ENCODE assay signal across 18 cellular contexts in genomic region chr6:2919401-2919800, GRCh38. TPM values are rescaled to one million over a fixed set of nuclear protein-coding genes. Genes with fewer than 3 reads are reported as not detected.
DNase-seq lines count a peak whose midpoint lies in the region; ATAC-seq and TF ChIP-seq lines count a peak whose summit lies in the region.
"Had no signal": no experiment of that assay in that cellular context is flagged by ENCODE, and none has a peak within 500 bp of the region (broad histone marks: within the 10 kb centered on the region; RNA-seq: fewer than 3 reads in every experiment).

No MANE protein-coding gene starts in this region.

- peak overlapping the region; percentile 67 for H3K27ac Mint-ChIP-seq in T-helper 2 cell treated with Interferon-gamma antibody and Interleukin-4, amounts not matched to agents 5 μg/mL and 100 μg/mL, for 36 hours
- peak overlapping the region; percentile 77 for H3K27ac Mint-ChIP-seq in activated naive CD8-positive, alpha-beta T cell treated with anti-CD3 and anti-CD28 coated beads, Interleukin-2, amount 50 U/mL, for 24 hours
- H3K27ac Mint-ChIP-seq in neural crest cell (ENCODE audit: unreplicated experiment): no peak overlapping the region

- H3K23ac ChIP-seq in IMR-90 (ENCODE audit: low read depth, low read length): no peak overlapping the region

- H3K4me1 ChIP-seq in IMR-90 (ENCODE audit: control insufficient read depth, insufficient read depth, low read length): peaks cover 4% of the 10 kb centered on the region; the same call in 1 of the 2 replicates
- H3K4me1 ChIP-seq: SJCRH30, tibial artery had no signal

- in situ Hi-C loops in IMR-90 (cut with MboI; ENCODE audit: low sequenced_read_pairs): no loop called here

- no peak overlapping the region for H2BK15ac ChIP-seq in IMR-90 (ENCODE audit: low read depth, low read length)

- CTCF ChIA-PET in IMR-90 (lab: Yijun Ruan, JAX): no interaction called here

- peak overlapping the region; percentile 43 for H3K4me3 Mint-ChIP-seq in T-helper 2 cell treated with Interferon-gamma antibody and Interleukin-4, amounts not matched to agents 5 μg/mL and 100 μg/mL, for 36 hours
- H3K4me3 Mint-ChIP-seq in activated naive CD8-positive, alpha-beta T cell treated with anti-CD3 and anti-CD28 coated beads, Interleukin-2, amount 50 U/mL, for 24 hours: peak overlapping the region; percentile 25
- peak overlapping the region; percentile 9 for H3K4me3 Mint-ChIP-seq in neural crest cell
- H3K4me3 Mint-ChIP-seq: naive B cell had no signal

- no peaks in the 10 kb centered on the region for H3K36me3 ChIP-seq in IMR-90 (ENCODE audit: control insufficient read depth, insufficient read depth, low read length)
- H3K36me3 ChIP-seq: SJCRH30, tibial artery had no signal

- no peak overlapping the region for H2AK5ac ChIP-seq in IMR-90 (ENCODE audit: low read depth, low read length)

- no peak overlapping the region for H3K4me2 ChIP-seq in IMR-90 (ENCODE audit: low read depth, low read length)

- H2AFZ ChIP-seq in IMR-90 (replicated peaks; ENCODE audit: low read length, poor library complexity): peak overlapping the region; percentile 33

- no peak overlapping the region for H4K8ac ChIP-seq in IMR-90 (ENCODE audit: low read depth in 2 of 2, low read length in 2 of 2)

- H3K27me3 Mint-ChIP-seq in T-helper 2 cell treated with Interferon-gamma antibody and Interleukin-4, amounts not matched to agents 5 μg/mL and 100 μg/mL, for 36 hours (ENCODE audit: low read depth): peaks cover 3% of the 10 kb centered on the region
- H3K27me3 Mint-ChIP-seq in activated naive CD8-positive, alpha-beta T cell treated with anti-CD3 and anti-CD28 coated beads, Interleukin-2, amount 50 U/mL, for 24 hours: peaks cover 2% of the 10 kb centered on the region
- H3K27me3 Mint-ChIP-seq in neural crest cell (ENCODE audit: low read depth): no peaks in the 10 kb centered on the region

- no peak for TF ChIP-seq RAD21 in IMR-90 (IDR thresholded peaks at IDR 0.05; ENCODE audit: low read length)

- H3K27me3 ChIP-seq in IMR-90 (ENCODE audit: control insufficient read depth, insufficient read depth, low read length): no peaks in the 10 kb centered on the region; the same call in 1 of the 2 replicates
- H3K27me3 ChIP-seq: SJCRH30, tibial artery had no signal

- intact Hi-C loops in IMR-90 (cut with micrococcal nuclease): no loop called here

- H3K9me3 Mint-ChIP-seq in T-helper 2 cell treated with Interferon-gamma antibody and Interleukin-4, amounts not matched to agents 5 μg/mL and 100 μg/mL, for 36 hours: peaks cover 4% of the 10 kb centered on the region
- peaks cover 7% of the 10 kb centered on the region for H3K9me3 Mint-ChIP-seq in activated naive CD8-positive, alpha-beta T cell treated with anti-CD3 and anti-CD28 coated beads, Interleukin-2, amount 50 U/mL, for 24 hours
- H3K9me3 Mint-ChIP-seq in neural crest cell: no peaks in the 10 kb centered on the region
- H3K9me3 Mint-ChIP-seq: naive B cell had no signal

- no peak overlapping the region for H4K91ac ChIP-seq in IMR-90 (ENCODE audit: insufficient read depth, low read depth, low read length)

- no TSS peak for BruUV-seq in IMR-90 (replicated peaks; lab: Mats Ljungman, UMichigan)

- H3K79me1 ChIP-seq in IMR-90 (ENCODE audit: low read depth in 1 of 2, low read length in 2 of 2): no peaks in the 10 kb centered on the region

- TF ChIP-seq CTCF in IMR-90 (conservative IDR thresholded peaks at IDR 0.05; ENCODE audit: low read depth, low read length) (no peak), neural crest cell (conservative IDR thresholded peaks at IDR 0.05) (no peak)

- no peak overlapping the region for H2BK120ac ChIP-seq in IMR-90 (ENCODE audit: low read depth, low read length)

- H3K4me3 ChIP-seq in IMR-90 (ENCODE audit: insufficient read depth, low read depth, low read length): no peak overlapping the region
- H3K4me3 ChIP-seq: SJCRH30, tibial artery had no signal

- H3K4ac ChIP-seq in IMR-90 (ENCODE audit: low read depth, low read length): no peak overlapping the region

- no peak overlapping the region for H3K18ac ChIP-seq in IMR-90 (ENCODE audit: low read depth, low read length)

- H3K9ac ChIP-seq in IMR-90 (ENCODE audit: low read depth, low read length): no peak overlapping the region

- no peaks in the 10 kb centered on the region for H4K20me1 ChIP-seq in IMR-90 (ENCODE audit: insufficient read depth, low read length)

- no peak overlapping the region for H3K56ac ChIP-seq in IMR-90 (ENCODE audit: extremely low read depth, insufficient read depth, low read length)

- dilution Hi-C loops in IMR-90 (cut with HindIII; ENCODE audit: low sequenced_read_pairs, unreplicated experiment): no loop called here

- no peak for DNase-seq in T-helper 2 cell treated with Interferon-gamma antibody and Interleukin-4, amounts not matched to agents 5 μg/mL and 100 μg/mL, for 36 hours (ENCODE audit: low spot score)
- no peak for DNase-seq in T-helper 2 cell
- no peak for DNase-seq in IMR-90
- DNase-seq in activated naive CD8-positive, alpha-beta T cell treated with anti-CD3 and anti-CD28 coated beads, Interleukin-2, amount 50 U/mL, for 24 hours: no peak
- no peak for DNase-seq in neural crest cell (ENCODE audit: low read depth, low spot score)
- DNase-seq in effector CD4-positive, alpha-beta T cell: no peak
- DNase-seq in NCI-H2227 treated with DMSO at 0.1 percent for 48 hours (lab: John Stamatoyannopoulos, UW): no peak
- DNase-seq: 8988T, DMS153, mammary epithelial cell, naive B cell, NCI-H1105, NCI-H526 treated with DMSO at 0.1 percent for 48 hours, PC-3, SJCRH30, T-helper 9 cell, tibial artery had no signal

- peaks cover 14% of the 10 kb centered on the region for H3K4me1 Mint-ChIP-seq in T-helper 2 cell treated with Interferon-gamma antibody and Interleukin-4, amounts not matched to agents 5 μg/mL and 100 μg/mL, for 36 hours (ENCODE audit: low read depth)
- peaks cover 13% of the 10 kb centered on the region for H3K4me1 Mint-ChIP-seq in activated naive CD8-positive, alpha-beta T cell treated with anti-CD3 and anti-CD28 coated beads, Interleukin-2, amount 50 U/mL, for 24 hours
- peaks cover 30% of the 10 kb centered on the region for H3K4me1 Mint-ChIP-seq in neural crest cell

- H2BK20ac ChIP-seq in IMR-90 (ENCODE audit: low read depth, low read length): no peak overlapping the region

- H3K9me3 ChIP-seq in IMR-90 (ENCODE audit: control insufficient read depth, insufficient read depth, low read length): no peaks in the 10 kb centered on the region
- H3K9me3 ChIP-seq: SJCRH30, tibial artery had no signal

- H3K9me1 ChIP-seq in IMR-90 (ENCODE audit: insufficient read depth, low read length): no peaks in the 10 kb centered on the region

- H4K5ac ChIP-seq in IMR-90 (ENCODE audit: low read depth, low read length): no peak overlapping the region

- peaks cover 4% of the 10 kb centered on the region for H3K36me3 Mint-ChIP-seq in T-helper 2 cell treated with Interferon-gamma antibody and Interleukin-4, amounts not matched to agents 5 μg/mL and 100 μg/mL, for 36 hours (ENCODE audit: low read depth)
- peaks cover 3% of the 10 kb centered on the region for H3K36me3 Mint-ChIP-seq in activated naive CD8-positive, alpha-beta T cell treated with anti-CD3 and anti-CD28 coated beads, Interleukin-2, amount 50 U/mL, for 24 hours (ENCODE audit: low read depth)
- H3K36me3 Mint-ChIP-seq in neural crest cell (ENCODE audit: low read depth): peaks cover 7% of the 10 kb centered on the region
- H3K36me3 Mint-ChIP-seq: naive B cell had no signal

- peak overlapping the region; percentile 72 for H2AK9ac ChIP-seq in IMR-90 (replicated peaks; ENCODE audit: low read depth, low read length, poor library complexity)

- no peak for TF ChIP-seq POLR2A in IMR-90 (IDR thresholded peaks at IDR 0.05; ENCODE audit: low read depth, low read length)

- WGBS in IMR-90 (ENCODE audit: extremely low coverage in 2 of 2, insufficient read length in 1 of 2), 2 experiments: 76% methylated on average over 3 of the region's 4 CpGs; no CpG with 5 or more reads in 1 of the 2 experiments

- H3K27ac ChIP-seq in IMR-90 (ENCODE audit: insufficient read depth, low read length): no peak overlapping the region
- H3K27ac ChIP-seq: SJCRH30, tibial artery had no signal

- H3K14ac ChIP-seq in IMR-90 (replicated peaks; ENCODE audit: low read depth, low read length): no peak overlapping the region

- ATAC-seq in IMR-90 (ENCODE audit: low read depth) (no peak), HG03139 (IDR thresholded peaks at IDR 0.05; ENCODE audit: unreplicated experiment) (no peak)
- ATAC-seq in activated naive CD8-positive, alpha-beta T cell treated with anti-CD3 and anti-CD28 coated beads, Interleukin-2, amount 50 U/mL, for 24 hours: no peak
- ATAC-seq: PC-3 had no signal

- H2BK5ac ChIP-seq in IMR-90 (ENCODE audit: low read depth, low read length, poor library complexity, severe bottlenecking): no peak overlapping the region

- POLR2A ChIA-PET in IMR-90 (lab: Charles Lee; ENCODE audit: unreplicated experiment): no interaction called here

TF ChIP-seq in IMR-90, 13 proteins besides CTCF, POLR2A, EP300 and RAD21 (continues in another document):
- TF ChIP-seq RFX5 (IDR thresholded peaks at IDR 0.05; ENCODE audit: low read depth, low read length) (no peak), CEBPB (IDR thresholded peaks at IDR 0.05; ENCODE audit: low read depth, low read length) (no peak), RCOR1 (IDR thresholded peaks at IDR 0.05; ENCODE audit: insufficient replicate concordance, low read length) (no peak), MXI1 (IDR thresholded peaks at IDR 0.05; ENCODE audit: borderline replicate concordance, low read depth, low read length) (no peak), SMC3 (IDR thresholded peaks at IDR 0.05; ENCODE audit: low read depth, low read length) (no peak), BHLHE40 (IDR thresholded peaks at IDR 0.05; ENCODE audit: low read depth, low read length) (no peak)
- TF ChIP-seq, protein P1, sequence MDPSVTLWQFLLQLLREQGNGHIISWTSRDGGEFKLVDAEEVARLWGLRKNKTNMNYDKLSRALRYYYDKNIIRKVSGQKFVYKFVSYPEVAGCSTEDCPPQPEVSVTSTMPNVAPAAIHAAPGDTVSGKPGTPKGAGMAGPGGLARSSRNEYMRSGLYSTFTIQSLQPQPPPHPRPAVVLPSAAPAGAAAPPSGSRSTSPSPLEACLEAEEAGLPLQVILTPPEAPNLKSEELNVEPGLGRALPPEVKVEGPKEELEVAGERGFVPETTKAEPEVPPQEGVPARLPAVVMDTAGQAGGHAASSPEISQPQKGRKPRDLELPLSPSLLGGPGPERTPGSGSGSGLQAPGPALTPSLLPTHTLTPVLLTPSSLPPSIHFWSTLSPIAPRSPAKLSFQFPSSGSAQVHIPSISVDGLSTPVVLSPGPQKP (IDR thresholded peaks at IDR 0.05; ENCODE audit: borderline replicate concordance, low read depth, low read length): no peak

RNA-seq across cellular contexts. Expression of gene SERPINB9, which starts 16.3 kb away (rescaled TPM):
- total RNA-seq in IMR-90 (2012; rRNA removed) (2.3 and 2.5 TPM in 2 replicates), neural crest cell (9.2 and 9.4 TPM in 2 replicates)
- polyA plus RNA-seq in IMR-90 (2012; rRNA removed): 2.2 and 2.3 TPM in 2 replicates
- 1.1 and 1.5 TPM in 2 replicates for polyA plus RNA-seq in IMR-90 (2012; cell fraction: cytosol; rRNA removed)
- polyA plus RNA-seq in IMR-90 (2012; cell fraction: nucleus; rRNA removed; ENCODE audit: low replicate concordance): 1.1 and 3.5 TPM in 2 replicates

RNA-seq across cellular contexts. Expression of gene SERPINB6, which starts 52.0 kb away (rescaled TPM):
- total RNA-seq in IMR-90 (2012; rRNA removed) (37.1 and 60.3 TPM in 2 replicates), neural crest cell (20.1 and 21.3 TPM in 2 replicates)
- 78.7 and 91.1 TPM in 2 replicates for polyA plus RNA-seq in IMR-90 (2012; rRNA removed)
- polyA plus RNA-seq in IMR-90 (2012; cell fraction: cytosol; rRNA removed): 74.7 and 123 TPM in 2 replicates
- polyA plus RNA-seq in IMR-90 (2012; cell fraction: nucleus; rRNA removed; ENCODE audit: low replicate concordance): 93.6 and 162 TPM in 2 replicates
